ENCODE assay signal across 38 cellular contexts in genomic region chr15:75206006-75206405, GRCh38. TPM values are rescaled to one million over a fixed set of nuclear protein-coding genes. Genes with fewer than 3 reads are reported as not detected.
"Had no signal": no experiment of that assay in that cellular context is flagged by ENCODE, and none has a peak within 500 bp of the region (broad histone marks: within the 10 kb centered on the region; RNA-seq: fewer than 3 reads in every experiment).

No MANE protein-coding gene starts in this region.

- H3K4me3 Mint-ChIP-seq: dendritic cell treated with granulocyte-macrophage colony-stimulating factor and Interleukin-4, amounts not matched to agents 40 ng/mL and 50 ng/mL, for 4 days; endodermal cell; naive thymus-derived CD4-positive, alpha-beta T cell; nephron; neural progenitor cell had no signal

- H3K9me3 Mint-ChIP-seq: dendritic cell treated with granulocyte-macrophage colony-stimulating factor and Interleukin-4, amounts not matched to agents 40 ng/mL and 50 ng/mL, for 4 days; endodermal cell; nephron; neural progenitor cell had no signal

- H3K27me3 ChIP-seq: colonic mucosa, esophagus muscularis mucosa, heart right ventricle, left lung, stomach, thyroid gland, vagina had no signal

- H3K27me3 Mint-ChIP-seq: naive thymus-derived CD4-positive, alpha-beta T cell; progenitor cell of endocrine pancreas had no signal

- H3K27ac ChIP-seq: colonic mucosa, esophagus muscularis mucosa, left lung, neural progenitor cell, parathyroid adenoma, thyroid gland, vagina had no signal

- H3K36me3 ChIP-seq: neural progenitor cell had no signal

- H3K9me3 ChIP-seq: colonic mucosa, esophagus muscularis mucosa, heart right ventricle, left lung, stomach, thyroid gland, vagina had no signal

- ATAC-seq: heart right ventricle; left cardiac atrium; left lung; naive thymus-derived CD4-positive, alpha-beta T cell; sciatic nerve had no signal

- H3K9ac ChIP-seq: neural progenitor cell, parathyroid adenoma had no signal

- H3K36me3 Mint-ChIP-seq: neural progenitor cell had no signal

- H3K4me3 ChIP-seq: colonic mucosa, esophagus muscularis mucosa, heart right ventricle, left lung, neural progenitor cell, smooth muscle cell, stomach, thyroid gland, vagina had no signal

- H3K4me2 ChIP-seq: neural progenitor cell, smooth muscle cell had no signal

- H3K27ac Mint-ChIP-seq: dendritic cell treated with granulocyte-macrophage colony-stimulating factor and Interleukin-4, amounts not matched to agents 40 ng/mL and 50 ng/mL, for 4 days; endodermal cell; nephron; neural progenitor cell; progenitor cell of endocrine pancreas had no signal

- DNase-seq: colonic mucosa; effector CD8-positive, alpha-beta T cell; endodermal cell; foreskin melanocyte; glutamatergic neuron; heart right ventricle; hippocampal formation; left cardiac atrium; left lung; mesendoderm; midbrain; naive thymus-derived CD4-positive, alpha-beta T cell; stimulated activated CD4-positive, alpha-beta T cell treated with anti-CD3 and anti-CD28 coated beads, Interleukin-12 subunit alpha, Interleukin-12 subunit beta, amount 100 ng/mL, for 4 hours; stimulated activated CD4-positive, alpha-beta T cell treated with anti-CD3 and anti-CD28 coated beads, Interleukin-1b, Interleukin-23, amount 100 ng/mL, for 48 hours; stimulated activated CD4-positive, alpha-beta T cell treated with anti-CD3 and anti-CD28 coated beads, Interleukin-4, amount 100 ng/mL, for 1 hour; stimulated activated CD8-positive, alpha-beta memory T cell treated with anti-CD3 and anti-CD28 coated beads, Interleukin-4, amount 100 ng/mL, for 48 hours; stimulated activated naive CD4-positive, alpha-beta T cell treated with Interleukin-2 at 50 U/mL for 16 hours; stomach; thyroid gland; trophoblast cell had no signal

RNA-seq across cellular contexts. Expression of gene GOLGA6C, which starts 52.1 kb away (rescaled TPM):
- total RNA-seq: colonic mucosa; endodermal cell; endothelial cell of umbilical vein; epithelial cell of proximal tubule; esophagus muscularis mucosa; fibroblast of lung; heart right ventricle; kidney epithelial cell; left cardiac atrium; left lung; lung microvascular endothelial cell; mucosa of gallbladder; naive thymus-derived CD4-positive, alpha-beta T cell; osteoblast; progenitor cell of endocrine pancreas; sciatic nerve; smooth muscle cell; stomach; temporal lobe; thyroid gland; ureter; vagina had no signal
